24 cellular contexts compared by ENCODE assay signal in genomic region chr3:22485943-22486342, GRCh38.
"Had no signal": no experiment of that assay in that cellular context is flagged by ENCODE, and none has a peak within 500 bp of the region (broad histone marks: within the 10 kb centered on the region; RNA-seq: fewer than 3 reads in every experiment).

No MANE protein-coding gene starts in this region.

- DNase-seq: colonic mucosa; cortex of kidney; effector CD8-positive, alpha-beta T cell; effector memory CD8-positive, alpha-beta T cell; endodermal cell; erythroblast; esophagus squamous epithelium; foreskin fibroblast; foreskin melanocyte; gastrocnemius medialis; glutamatergic neuron; head of caudate nucleus; heart right ventricle; hippocampal formation; left cardiac atrium; left lung; left ventricle myocardium superior; lower lobe of right lung; mesenchymal stem cell; mucosa of descending colon; naive B cell had no signal

- H3K4me1 Mint-ChIP-seq: endodermal cell, naive B cell had no signal

- H3K4me3 Mint-ChIP-seq: dendritic cell treated with granulocyte-macrophage colony-stimulating factor and Interleukin-4, amounts not matched to agents 40 ng/mL and 50 ng/mL, for 4 days; effector memory CD8-positive, alpha-beta T cell; endodermal cell; mesothelial cell of epicardium; naive B cell had no signal

- H3K4me3 ChIP-seq: colonic mucosa, esophagus squamous epithelium, gastrocnemius medialis, heart right ventricle, left lung, lower lobe of right lung, mucosa of descending colon had no signal

- ATAC-seq: effector memory CD8-positive, alpha-beta T cell; esophagus mucosa; gastrocnemius medialis; heart right ventricle; left cardiac atrium; left lung; left ventricle myocardium superior; lower lobe of right lung; mucosa of descending colon had no signal

- H3K9me3 Mint-ChIP-seq: dendritic cell treated with granulocyte-macrophage colony-stimulating factor and Interleukin-4, amounts not matched to agents 40 ng/mL and 50 ng/mL, for 4 days; mesothelial cell of epicardium had no signal

- H3K36me3 Mint-ChIP-seq: mesothelial cell of epicardium, naive B cell had no signal

- H3K27me3 Mint-ChIP-seq: dendritic cell treated with granulocyte-macrophage colony-stimulating factor and Interleukin-4, amounts not matched to agents 40 ng/mL and 50 ng/mL, for 4 days; effector memory CD8-positive, alpha-beta T cell; naive B cell had no signal

- H3K27ac Mint-ChIP-seq: dendritic cell treated with granulocyte-macrophage colony-stimulating factor and Interleukin-4, amounts not matched to agents 40 ng/mL and 50 ng/mL, for 4 days; effector memory CD8-positive, alpha-beta T cell; endodermal cell; mesothelial cell of epicardium; naive B cell had no signal
